Comparison of ENCODE assay signal across 33 cellular contexts in the genomic region with DNA sequence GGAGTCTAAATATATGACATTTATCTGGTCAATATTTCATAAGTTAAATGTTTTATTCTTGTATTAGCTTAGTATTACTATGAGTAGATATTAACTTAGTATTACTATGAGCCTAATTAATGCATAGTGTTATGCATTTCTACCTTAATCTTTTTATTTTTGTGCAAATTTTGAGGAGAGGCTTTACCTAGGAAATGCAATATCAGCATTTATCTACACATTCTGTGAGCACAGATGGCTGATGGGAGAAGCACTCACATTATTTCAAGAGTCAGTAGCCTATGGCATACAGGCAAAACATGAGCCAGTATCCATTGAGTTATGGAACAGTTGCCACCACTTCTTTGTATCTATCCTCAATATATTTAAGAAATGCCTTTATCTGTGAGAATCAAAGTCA.
"Had no signal": no experiment of that assay in that cellular context is flagged by ENCODE, and none has a peak within 500 bp of the region (broad histone marks: within the 10 kb centered on the region; RNA-seq: fewer than 3 reads in every experiment).

No MANE protein-coding gene starts in this region.

- H3K27me3 ChIP-seq: adrenal gland, body of pancreas, brain microvascular endothelial cell, breast epithelium had no signal

- DNase-seq: activated B cell treated with CpG ODN at 0.5 μM for 24 hours; activated CD4-positive, alpha-beta memory T cell treated with anti-CD3 and anti-CD28 coated beads for 36 hours; activated CD4-positive, alpha-beta T cell treated with anti-CD3 and anti-CD28 coated beads for 4 hours; activated CD4-positive, alpha-beta T cell treated with anti-CD3 and anti-CD28 coated beads, Interleukin-2, amount 10 ng/mL, durations not matched to agents 24 days and 14 days; activated CD4-positive, alpha-beta T cell treated with anti-CD3 and anti-CD28 coated beads, Interleukin-2, amount 50 U/mL, for 1 hour; activated CD4-positive, alpha-beta T cell treated with anti-CD3 and anti-CD28 coated beads, Interleukin-2, amount 50 U/mL, for 4 hours; activated CD4-positive, CD25-positive, alpha-beta regulatory T cell treated with anti-CD3 and anti-CD28 coated beads, Interleukin-2, amount 50 U/mL, for 72 hours; activated CD8-positive, alpha-beta memory T cell treated with anti-CD3 and anti-CD28 coated beads, Interleukin-2, amount 50 U/mL, for 4 hours; activated CD8-positive, alpha-beta T cell treated with anti-CD3 and anti-CD28 coated beads for 36 hours; activated effector memory CD4-positive, alpha-beta T cell treated with anti-CD3 and anti-CD28 coated beads, Interleukin-2, amount 50 U/mL, for 16 hours; activated gamma-delta T cell treated with Interleukin-2 at 50 U/mL for 16 hours; activated naive CD4-positive, alpha-beta T cell; activated naive CD4-positive, alpha-beta T cell treated with anti-CD3 and anti-CD28 coated beads for 36 hours; activated naive CD4-positive, alpha-beta T cell treated with anti-CD3 and anti-CD28 coated beads, Interleukin-2, amount 50 U/mL, for 16 hours; activated naive CD8-positive, alpha-beta T cell treated with anti-CD3 and anti-CD28 coated beads for 36 hours; activated T-cell treated with anti-CD3 and anti-CD28 coated beads for 4 hours; activated T-cell treated with anti-CD3 and anti-CD28 coated beads, Interleukin-2, amount 50 U/mL, for 1 hour; activated T-cell treated with anti-CD3 and anti-CD28 coated beads, Interleukin-2, amount 50 U/mL, for 4 hours; activated T-cell treated with anti-CD3 and anti-CD28 coated beads, Interleukin-2, amount 50 U/mL, for 72 hours; adrenal gland; amniotic stem cell; aorta; body of pancreas; brain microvascular endothelial cell; central memory CD4-positive, alpha-beta T cell; T-helper 2 cell; T-helper 9 cell had no signal

- H3K4me3 ChIP-seq: adrenal gland, body of pancreas, breast epithelium had no signal

- H3K27ac ChIP-seq: adrenal gland, body of pancreas, brain microvascular endothelial cell, breast epithelium, VCaP had no signal

- H3K9me3 ChIP-seq: adrenal gland, body of pancreas had no signal

- FAIRE-seq: astrocyte, TTC549 had no signal

- H3K4me1 ChIP-seq: adrenal gland, body of pancreas, breast epithelium had no signal

- ATAC-seq: activated CD8-positive, alpha-beta T cell treated with anti-CD3 and anti-CD28 coated beads for 36 hours; activated naive CD4-positive, alpha-beta T cell treated with anti-CD3 and anti-CD28 coated beads, Interleukin-2, amount 50 U/mL, for 72 hours; activated T-cell treated with anti-CD3 and anti-CD28 coated beads, Interleukin-2, amount 50 U/mL, for 4 hours; activated T-cell treated with anti-CD3 and anti-CD28 coated beads, Interleukin-2, amount 50 U/mL, for 72 hours; activated T-helper 17 cell treated with anti-CD3 and anti-CD28 coated beads, Interleukin-2, amount 50 U/mL, for 72 hours; body of pancreas had no signal

- H3K36me3 ChIP-seq: adrenal gland, brain microvascular endothelial cell, breast epithelium had no signal
